8 cellular contexts compared by ENCODE assay signal in the genomic region with DNA sequence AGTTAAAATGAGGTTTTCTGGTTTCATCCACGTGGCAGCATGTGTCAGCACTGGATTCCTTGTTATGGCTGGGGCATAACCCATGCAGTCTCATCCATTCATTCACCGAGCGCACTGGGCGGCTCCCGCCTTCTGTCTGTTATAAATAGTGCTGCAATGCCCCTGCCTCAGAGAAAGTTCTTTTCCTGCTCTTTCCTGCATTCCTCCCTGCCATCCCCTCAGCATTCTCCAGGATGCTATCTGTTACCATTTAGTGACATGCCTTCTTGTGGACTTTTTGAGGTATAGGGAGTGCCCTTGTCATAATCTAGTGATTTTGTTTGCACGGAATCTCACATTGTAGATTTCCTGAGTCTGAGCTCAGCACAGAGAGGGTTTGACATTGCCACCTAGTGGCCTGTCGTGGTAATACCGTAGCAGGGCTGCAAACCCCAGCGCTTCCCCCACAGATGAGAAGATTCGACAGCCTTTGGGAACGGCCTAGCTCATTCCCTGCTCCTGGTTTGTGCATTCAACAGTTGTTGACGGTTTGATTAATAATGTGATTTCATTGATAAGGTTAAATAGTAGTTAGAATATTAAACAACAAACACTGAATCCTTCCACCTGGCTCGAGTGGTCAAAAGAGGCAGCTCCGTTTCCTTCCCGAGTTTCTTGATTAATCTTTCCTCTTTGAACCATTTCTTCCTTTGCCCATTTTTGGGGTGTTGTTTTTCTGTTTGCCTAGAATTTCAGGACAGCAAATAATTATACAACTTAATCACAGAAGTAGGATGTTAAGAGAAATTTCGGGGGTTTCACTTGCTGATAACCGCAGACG. TPM values are rescaled to one million over a fixed set of nuclear protein-coding genes. Genes with fewer than 3 reads are reported as not detected.
DNase-seq lines count a peak whose midpoint lies in the region; ATAC-seq and TF ChIP-seq lines count a peak whose summit lies in the region.

No MANE protein-coding gene starts in this region.

- H3K36me3 Mint-ChIP-seq in activated CD4-positive, alpha-beta T cell treated with anti-CD3 and anti-CD28 coated beads, Interleukin-2, amount 10 ng/mL, durations not matched to agents 24 days and 14 days (ENCODE audit: low read depth): no peaks in the 10 kb centered on the region

- H3K27ac Mint-ChIP-seq in activated CD4-positive, alpha-beta T cell treated with anti-CD3 and anti-CD28 coated beads, Interleukin-2, amount 10 ng/mL, durations not matched to agents 24 days and 14 days: no peak overlapping the region

- no peak overlapping the region for H3K4me3 Mint-ChIP-seq in activated CD4-positive, alpha-beta T cell treated with anti-CD3 and anti-CD28 coated beads, Interleukin-2, amount 10 ng/mL, durations not matched to agents 24 days and 14 days

- peak; percentile 46 for ATAC-seq in HG03175 (IDR thresholded peaks at IDR 0.05; ENCODE audit: unreplicated experiment)
- peak; percentile 78 to 86 for ATAC-seq in lower lobe of right lung
- no peak for ATAC-seq in HG02970 (IDR thresholded peaks at IDR 0.05; ENCODE audit: low FRiP score, unreplicated experiment)

- peak overlapping the region; percentile 33 for H3K4me3 ChIP-seq in coronary artery
- no peak overlapping the region for H3K4me3 ChIP-seq in lower lobe of right lung

- H3K9me3 ChIP-seq in lower lobe of right lung: no peaks in the 10 kb centered on the region

- no peaks in the 10 kb centered on the region for H3K36me3 ChIP-seq in lower lobe of right lung

- DNase-seq in DMS53 treated with DMSO at 0.1 percent for 48 hours (lab: John Stamatoyannopoulos, UW; ENCODE audit: unreplicated experiment) (peak; percentile 53), NCI-H510A treated with DMSO at 0.1 percent for 48 hours (lab: John Stamatoyannopoulos, UW) (peak; percentile 79), coronary artery (ENCODE audit: low spot score) (no peak), lower lobe of right lung (peak; percentile 75)
- DNase-seq in activated CD4-positive, alpha-beta T cell treated with anti-CD3 and anti-CD28 coated beads, Interleukin-2, amount 10 ng/mL, durations not matched to agents 24 days and 14 days: peak; percentile 92
- DNase-seq in stimulated activated CD8-positive, alpha-beta memory T cell treated with anti-CD3 and anti-CD28 coated beads, Interleukin-12 subunit alpha, Interleukin-12 subunit beta, amount 100 ng/mL, for 4 hours (ENCODE audit: low read depth): peak; percentile 36

- no peaks in the 10 kb centered on the region for H3K9me3 Mint-ChIP-seq in activated CD4-positive, alpha-beta T cell treated with anti-CD3 and anti-CD28 coated beads, Interleukin-2, amount 10 ng/mL, durations not matched to agents 24 days and 14 days

- peaks cover 29% of the 10 kb centered on the region for H3K27me3 ChIP-seq in lower lobe of right lung (ENCODE audit: low read depth)

- H3K4me1 ChIP-seq in lower lobe of right lung: peaks cover 39% of the 10 kb centered on the region

- intact Hi-C loops in activated CD4-positive, alpha-beta T cell treated with anti-CD3 and anti-CD28 coated beads, Interleukin-2, amount 10 ng/mL, durations not matched to agents 24 days and 14 days (cut with micrococcal nuclease): loop anchor here (1.0 to 10.0 kb wide), 3 partner anchors 301 to 833 kb away; no protein-coding TSS in a partner anchor
- intact Hi-C loops in lower lobe of right lung (cut with DNase I): no loop called here

- TF ChIP-seq CTCF in coronary artery (IDR thresholded peaks at IDR 0.05) (peak; percentile 93), lower lobe of right lung (IDR thresholded peaks at IDR 0.05) (peak; percentile 95)

- H3K27ac ChIP-seq in coronary artery: no peak overlapping the region
- H3K27ac ChIP-seq in lower lobe of right lung: no peak overlapping the region

- peaks cover 53% of the 10 kb centered on the region for H3K27me3 Mint-ChIP-seq in activated CD4-positive, alpha-beta T cell treated with anti-CD3 and anti-CD28 coated beads, Interleukin-2, amount 10 ng/mL, durations not matched to agents 24 days and 14 days

- H3K4me1 Mint-ChIP-seq in activated CD4-positive, alpha-beta T cell treated with anti-CD3 and anti-CD28 coated beads, Interleukin-2, amount 10 ng/mL, durations not matched to agents 24 days and 14 days: peaks cover 21% of the 10 kb centered on the region

RNA-seq across cellular contexts. Expression of gene UMODL1, which starts 46.3 kb away (rescaled TPM):
- total RNA-seq in activated CD4-positive, alpha-beta T cell treated with anti-CD3 and anti-CD28 coated beads, Interleukin-2, amount 10 ng/mL, durations not matched to agents 24 days and 14 days: not detected in 2 replicates
- 0.50 TPM for total RNA-seq in lower lobe of right lung
